In the genomic region with DNA sequence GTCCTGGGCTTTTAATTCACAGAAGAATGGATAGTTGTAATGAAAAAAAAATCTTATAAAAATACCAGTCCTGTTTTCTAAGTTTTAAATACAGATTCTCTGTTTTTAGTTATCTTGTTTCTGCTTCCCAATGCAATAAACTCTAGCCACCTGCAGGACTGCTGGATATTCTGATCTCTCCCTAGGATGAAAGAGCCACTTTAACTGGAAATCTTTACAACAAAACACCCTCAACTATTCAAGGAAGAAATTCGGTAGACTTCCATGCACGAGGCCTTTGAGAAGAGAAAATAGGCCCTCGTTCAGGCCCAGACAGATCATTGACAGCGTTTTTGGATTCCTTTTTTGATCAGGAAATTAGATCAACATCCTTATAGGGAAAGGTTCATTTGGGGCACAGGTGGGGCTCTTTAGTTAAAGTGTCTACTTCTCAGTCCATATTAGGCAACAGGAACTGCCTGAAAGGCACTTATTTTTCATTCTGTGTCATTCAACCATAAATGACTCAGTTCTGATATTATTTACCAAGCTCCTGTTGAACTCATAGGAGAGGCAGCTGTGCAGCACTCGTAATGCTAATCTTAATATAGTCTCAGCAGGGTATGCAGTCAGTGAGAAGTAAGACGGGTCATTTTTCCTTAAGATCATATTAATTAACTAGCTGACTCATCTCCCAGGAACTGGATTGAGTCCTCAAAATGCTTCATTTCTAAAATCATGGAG, we compare ENCODE assay signal across 8 cellular contexts.
DNase-seq lines count a peak whose midpoint lies in the region; ATAC-seq, FAIRE-seq and TF ChIP-seq lines count a peak whose summit lies in the region.

No MANE protein-coding gene starts in this region.

- H3K9me3 ChIP-seq in A549 (no peaks in the 10 kb centered on the region), left lung (no peaks in the 10 kb centered on the region), vagina (no peaks in the 10 kb centered on the region)

- peaks cover 7% of the 10 kb centered on the region for H3K27me3 Mint-ChIP-seq in activated naive CD8-positive, alpha-beta T cell

- H3K27ac ChIP-seq in A549 (peak overlapping the region; percentile 94 to 95), left lung (peak overlapping the region; percentile 82 to 83), vagina (peak overlapping the region; percentile 90)

- CTCF ChIA-PET in A549 (lab: Yijun Ruan, JAX), result interaction anchor here (0.7 to 1.6 kb wide), 4 partner anchors 19 to 217 kb away, joined by 3 to 7 read pairs (median 3); no protein-coding TSS in a partner anchor

- H3K4me2 ChIP-seq in A549, result peak overlapping the region; percentile 85

- H3K4me1 ChIP-seq in A549 (peaks cover 65% of the 10 kb centered on the region), left lung (peaks cover 12 to 42% of the 10 kb centered on the region in 2 donors), vagina (peaks cover 43% of the 10 kb centered on the region)

- no peaks in the 10 kb centered on the region for H3K36me3 Mint-ChIP-seq in activated naive CD8-positive, alpha-beta T cell

- intact Hi-C loops in left lung (cut with DNase I) (no loop called here), vagina (cut with DNase I) (no loop called here)

- WGBS in A549 (ENCODE audit: missing lambda C conversion rate), result 2% methylated on average over 6 of the region's 6 CpGs

- TF ChIP-seq CTCF in A549 (IDR thresholded peaks at IDR 0.05) (no peak), GM13977 (IDR thresholded peaks at IDR 0.05; ENCODE audit: extremely low read depth, insufficient read depth, missing control alignments) (no peak), left lung (IDR thresholded peaks at IDR 0.05) (no peak), vagina (IDR thresholded peaks at IDR 0.05) (no peak)

- H3K4me3 ChIP-seq in A549 (no peak overlapping the region), left lung (no peak overlapping the region), vagina (no peak overlapping the region)

- no peak for FAIRE-seq in A549 (lab: Jason Lieb, UNC)

- POLR2A ChIA-PET in A549 (lab: Yijun Ruan, JAX), result interaction anchor here (0.6 to 1.7 kb wide), 6 partner anchors 21 to 554 kb away, joined by 3 to 10 read pairs (median 4); no protein-coding TSS in a partner anchor

- no peaks in the 10 kb centered on the region for H3K27me3 ChIP-seq in left lung
- H3K27me3 ChIP-seq in vagina, result no peaks in the 10 kb centered on the region

- H3K36me3 ChIP-seq in left lung, result no peaks in the 10 kb centered on the region
- no peaks in the 10 kb centered on the region for H3K36me3 ChIP-seq in vagina

- in situ Hi-C loops in GM13977 (cut with MboI; ENCODE audit: low pct_unique_long_range_greater_than_20kb, low sequenced_read_pairs, unreplicated experiment), result no loop called here

- ATAC-seq in A549 (peak; percentile 67 to 87), HG02798 (IDR thresholded peaks at IDR 0.05; ENCODE audit: poor library complexity, unreplicated experiment) (peak; percentile 84), left lung (peak; percentile 90)

- H3K9me3 Mint-ChIP-seq in activated naive CD8-positive, alpha-beta T cell (ENCODE audit: low read depth), result no peaks in the 10 kb centered on the region

- H3K4me3 Mint-ChIP-seq in activated naive CD8-positive, alpha-beta T cell, result no peak overlapping the region

- peak in 1 of 2 experiments; percentile 94 for DNase-seq in A549 (ENCODE audit: low read depth in 1 of 2, low spot score in 1 of 2)
- DNase-seq in GM13977 (ENCODE audit: low spot score), result peak; percentile 59
- peak; percentile 86 for DNase-seq in NCI-H2029 treated with DMSO at 0.1 percent for 48 hours (lab: John Stamatoyannopoulos, UW)
- no peak for DNase-seq in left lung
- no peak for DNase-seq in vagina (ENCODE audit: extremely low spot score in 2 of 2)
- DNase-seq in C1 segment of cervical spinal cord (lab: John Stamatoyannopoulos, UW), result no peak

- peak in 1 of 2 experiments; percentile 59; a peak in 1 of 5 replicates for TF ChIP-seq EP300 in A549 (IDR thresholded peaks at IDR 0.05)

- H3K4me1 Mint-ChIP-seq in activated naive CD8-positive, alpha-beta T cell (ENCODE audit: low read depth), result peaks cover 17% of the 10 kb centered on the region

- peak overlapping the region; percentile 50 for H3K27ac Mint-ChIP-seq in activated naive CD8-positive, alpha-beta T cell

- TF ChIP-seq RAD21 in A549 (conservative IDR thresholded peaks at IDR 0.05 in 1 of 2, IDR thresholded peaks at IDR 0.05 in 1 of 2), result peak in 1 of 2 experiments; percentile 24; a peak in 2 of 5 replicates

- TF ChIP-seq POLR2A in A549 (IDR thresholded peaks at IDR 0.05; ENCODE audit: low read length) (no peak), vagina (IDR thresholded peaks at IDR 0.05) (no peak)

TF ChIP-seq in A549, 52 proteins besides CTCF, POLR2A, EP300 and RAD21:
- TF ChIP-seq HOXB13 (CRISPR knock-in tag; IDR thresholded peaks at IDR 0.05; ENCODE audit: low read depth) (no peak), JUN (IDR thresholded peaks at IDR 0.05) (peak in 1 of 2 experiments; percentile 67; a peak in 2 of 5 replicates), FOSL2 (IDR thresholded peaks at IDR 0.05) (peak; percentile 74), FOSL2 (CRISPR knock-in tag; IDR thresholded peaks at IDR 0.05) (peak; percentile 93), JUNB (IDR thresholded peaks at IDR 0.05) (peak; percentile 77), GATA3 (IDR thresholded peaks at IDR 0.05; ENCODE audit: borderline replicate concordance) (peak; percentile 77; the same call in 1 of the 2 replicates), CEBPB (IDR thresholded peaks at IDR 0.05) (peak; percentile 30 to 68; a peak in 2 of 4 replicates), KDM5A (IDR thresholded peaks at IDR 0.05) (no peak), SMC3 (IDR thresholded peaks at IDR 0.05) (peak; percentile 33; the same call in 1 of the 3 replicates), MAZ (IDR thresholded peaks at IDR 0.05; ENCODE audit: borderline replicate concordance, low read depth, low read length) (no peak), EHF (CRISPR knock-in tag; IDR thresholded peaks at IDR 0.05) (0 out of 2 replicates have a peak, but pooled peaks have one; percentile 26), HEYL (CRISPR knock-in tag; IDR thresholded peaks at IDR 0.05) (0 out of 2 replicates have a peak, but pooled peaks have one; percentile 30), HOXB5 (CRISPR knock-in tag; IDR thresholded peaks at IDR 0.05) (peak; percentile 40; the same call in 1 of the 2 replicates), NFE2L2 (conservative IDR thresholded peaks at IDR 0.05; ENCODE audit: low read length) (no peak), ZFP36 (IDR thresholded peaks at IDR 0.05; ENCODE audit: borderline replicate concordance, partially characterized antibody) (peak; percentile 41), MAFK (IDR thresholded peaks at IDR 0.05; ENCODE audit: partially characterized antibody) (peak; percentile 87)
- TF ChIP-seq, protein P1, sequence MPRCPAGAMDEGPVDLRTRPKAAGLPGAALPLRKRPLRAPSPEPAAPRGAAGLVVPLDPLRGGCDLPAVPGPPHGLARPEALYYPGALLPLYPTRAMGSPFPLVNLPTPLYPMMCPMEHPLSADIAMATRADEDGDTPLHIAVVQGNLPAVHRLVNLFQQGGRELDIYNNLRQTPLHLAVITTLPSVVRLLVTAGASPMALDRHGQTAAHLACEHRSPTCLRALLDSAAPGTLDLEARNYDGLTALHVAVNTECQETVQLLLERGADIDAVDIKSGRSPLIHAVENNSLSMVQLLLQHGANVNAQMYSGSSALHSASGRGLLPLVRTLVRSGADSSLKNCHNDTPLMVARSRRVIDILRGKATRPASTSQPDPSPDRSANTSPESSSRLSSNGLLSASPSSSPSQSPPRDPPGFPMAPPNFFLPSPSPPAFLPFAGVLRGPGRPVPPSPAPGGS (IDR thresholded peaks at IDR 0.05), result 0 out of 3 replicates have a peak, but pooled peaks have one; percentile 51
- TF ChIP-seq, protein P2, sequence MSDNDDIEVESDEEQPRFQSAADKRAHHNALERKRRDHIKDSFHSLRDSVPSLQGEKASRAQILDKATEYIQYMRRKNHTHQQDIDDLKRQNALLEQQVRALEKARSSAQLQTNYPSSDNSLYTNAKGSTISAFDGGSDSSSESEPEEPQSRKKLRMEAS (IDR thresholded peaks at IDR 0.05), result peak; percentile 50; the same call in 1 of the 2 replicates
- TF ChIP-seq, protein P3, sequence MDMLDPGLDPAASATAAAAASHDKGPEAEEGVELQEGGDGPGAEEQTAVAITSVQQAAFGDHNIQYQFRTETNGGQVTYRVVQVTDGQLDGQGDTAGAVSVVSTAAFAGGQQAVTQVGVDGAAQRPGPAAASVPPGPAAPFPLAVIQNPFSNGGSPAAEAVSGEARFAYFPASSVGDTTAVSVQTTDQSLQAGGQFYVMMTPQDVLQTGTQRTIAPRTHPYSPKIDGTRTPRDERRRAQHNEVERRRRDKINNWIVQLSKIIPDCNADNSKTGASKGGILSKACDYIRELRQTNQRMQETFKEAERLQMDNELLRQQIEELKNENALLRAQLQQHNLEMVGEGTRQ (IDR thresholded peaks at IDR 0.05), result no peak

Comparison
In these comparisons a context has a peak if more than half of its experiments do, and no peak if none do; other contexts are left out.
1. DNase-seq: peak in GM13977 (single experiment) and NCI-H2029 treated with DMSO at 0.1 percent for 48 hours (single experiment); none in left lung (0 of 2), vagina (0 of 2) and C1 segment of cervical spinal cord (0 of 14).
2. Peak in every context shown above with its lines, with median percentiles within 50 percentile points of each other: ATAC-seq and H3K27ac ChIP-seq.